Comparison of ENCODE assay signal across 8 cellular contexts in the genomic region with DNA sequence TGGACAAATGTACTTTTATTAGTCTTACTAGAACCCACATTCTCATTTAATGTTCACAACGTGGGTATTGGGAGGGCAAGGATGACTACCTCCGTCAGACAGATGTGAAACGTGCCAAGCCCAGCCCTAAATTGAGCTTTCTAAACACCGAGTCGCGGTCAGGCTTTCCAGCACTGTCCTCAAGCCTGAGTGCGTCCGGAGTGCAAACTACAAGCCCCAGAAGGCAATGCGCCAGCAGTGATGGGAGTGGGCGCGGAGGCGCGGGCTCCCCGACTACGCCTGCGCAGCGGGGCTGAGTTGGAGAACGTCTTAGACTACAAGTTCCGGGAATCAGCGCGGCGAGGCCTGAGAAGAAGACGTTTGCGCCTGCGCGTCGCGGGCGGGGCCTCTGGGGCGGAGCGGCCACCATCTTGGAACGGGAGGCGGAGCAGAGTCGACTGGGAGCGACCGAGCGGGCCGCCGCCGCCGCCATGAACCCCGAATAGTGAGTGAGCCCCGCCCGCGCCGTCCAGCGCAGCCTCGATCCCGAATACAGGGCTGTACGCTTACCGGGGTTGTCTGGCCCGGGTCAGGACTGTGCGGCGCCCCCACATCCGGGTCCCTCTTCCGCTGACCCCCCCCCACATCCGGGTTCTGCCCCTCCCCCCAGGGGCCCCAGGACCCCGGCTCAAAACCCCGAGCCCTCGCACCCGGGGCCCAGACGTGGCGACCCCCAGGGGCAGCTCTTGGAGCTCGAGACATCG. TPM values are rescaled to one million over a fixed set of nuclear protein-coding genes. Genes with fewer than 3 reads are reported as not detected.
DNase-seq lines count a peak whose midpoint lies in the region; ATAC-seq and TF ChIP-seq lines count a peak whose summit lies in the region.

RAB1B (plus strand) TSS at position 430 of the 743 bp plus-strand sequence; CDS start at position 471, 41 bp downstream.

- H3K36me3 Mint-ChIP-seq in type B pancreatic cell, result peaks cover 4% of the 10 kb centered on the region

- H3K4me3 ChIP-seq in heart left ventricle, result peak within 1 kb of the TSS; percentile 61 to 99 (median 92)

- peak within 1 kb of the TSS; percentile 89 to 99 (median 97) for H3K27ac ChIP-seq in heart left ventricle

- ATAC-seq in HG02870 (IDR thresholded peaks at IDR 0.05; ENCODE audit: unreplicated experiment) (peak; percentile 82), heart left ventricle (peak; percentile 89 to 93 (median 90))

- H3K27me3 ChIP-seq in heart left ventricle, result no peaks in the 10 kb centered on the region

- no peaks in the 10 kb centered on the region for H3K27me3 Mint-ChIP-seq in type B pancreatic cell

- H3K36me3 ChIP-seq in heart left ventricle, result peaks cover 2 to 48% (median 31%) of the 10 kb centered on the region in 9 donors

- H3K4me3 Mint-ChIP-seq in type B pancreatic cell, result peak within 1 kb of the TSS; percentile 97

- H3K4me1 ChIP-seq in heart left ventricle, result peaks cover 4 to 34% (median 27%) of the 10 kb centered on the region in 12 donors

- WGBS in heart left ventricle, 4 donors, result 0% methylated on average over 11 to 65 of the region's 65 CpGs

- DNase-seq in GM13976 (ENCODE audit: low spot score), result peak; percentile 98
- peak; percentile 97 for DNase-seq in NCI-H146 treated with DMSO at 0.1 percent for 48 hours (lab: John Stamatoyannopoulos, UW; ENCODE audit: unreplicated experiment)
- peak; percentile 97 for DNase-seq in amniotic epithelial cell (ENCODE audit: low read depth)
- DNase-seq in heart left ventricle, result peak; percentile 100
- peak; percentile 99 for DNase-seq in pons (ENCODE audit: low spot score)
- DNase-seq in type B pancreatic cell (ENCODE audit: extremely low spot score, unreplicated experiment), result peak; percentile 100

- peak; percentile 6 to 86 for TF ChIP-seq POLR2A in heart left ventricle (IDR thresholded peaks at IDR 0.05)

- intact Hi-C loops in T-helper 1 cell treated with Interleukin-12 subunit alpha and Interleukin-12 subunit beta and Interleukin-4 antibody, amounts not matched to agents 30 ng/mL and 1 ng/mL, for 36 hours (cut with micrococcal nuclease), result loop anchor here (1.0 to 10.0 kb wide), 13 partner anchors 14 to 1951 kb away; partner anchors contain the start of genes BANF1, BRMS1, C11orf68 and CFL1
- intact Hi-C loops in heart left ventricle (cut with DNase I), result loop anchor here in 1 of 10 donors (10.0 kb wide), 1 partner anchor 414 kb away; the partner anchor contains the start of gene CFL1

- in situ Hi-C loops in GM13976 (cut with MboI; ENCODE audit: low sequenced_read_pairs, unreplicated experiment), result no loop called here

- peak within 1 kb of the TSS; percentile 99 for H3K27ac Mint-ChIP-seq in type B pancreatic cell

- H3K9me3 ChIP-seq in heart left ventricle, result no peaks in the 10 kb centered on the region

- TF ChIP-seq CTCF in GM13976 (IDR thresholded peaks at IDR 0.05; ENCODE audit: borderline replicate concordance, control extremely low read depth, extremely low read depth, insufficient read depth, missing control alignments), result no peak
- TF ChIP-seq CTCF in heart left ventricle (IDR thresholded peaks at IDR 0.05), result no peak
- TF ChIP-seq CTCF in type B pancreatic cell (conservative IDR thresholded peaks at IDR 0.05), result no peak

- H3K4me1 Mint-ChIP-seq in type B pancreatic cell (ENCODE audit: unreplicated experiment), result peaks cover 10% of the 10 kb centered on the region

- H3K9me3 Mint-ChIP-seq in type B pancreatic cell, result no peaks in the 10 kb centered on the region

RNA-seq across cellular contexts. Expression of gene RAB1B, which starts in this region (rescaled TPM):
- total RNA-seq in T-helper 1 cell treated with Interleukin-12 subunit alpha and Interleukin-12 subunit beta and Interleukin-4 antibody, amounts not matched to agents 30 ng/mL and 1 ng/mL, for 36 hours, result 164 TPM in 2 replicates
- total RNA-seq in heart left ventricle (100 to 1,000 TPM; 111 to 149 (median 128) TPM), type B pancreatic cell (ENCODE audit: low replicate concordance) (96.4 and 122 TPM in 2 replicates)
- polyA plus RNA-seq in heart left ventricle, result 100 to 1,000 TPM; 161 to 178 TPM

Comparison
In these comparisons a context has a peak if more than half of its experiments do, and no peak if none do; other contexts are left out.
1. Peak in every context shown above with its lines: DNase-seq, ATAC-seq, H3K4me3 ChIP-seq and H3K27ac ChIP-seq.